In the genomic region with DNA sequence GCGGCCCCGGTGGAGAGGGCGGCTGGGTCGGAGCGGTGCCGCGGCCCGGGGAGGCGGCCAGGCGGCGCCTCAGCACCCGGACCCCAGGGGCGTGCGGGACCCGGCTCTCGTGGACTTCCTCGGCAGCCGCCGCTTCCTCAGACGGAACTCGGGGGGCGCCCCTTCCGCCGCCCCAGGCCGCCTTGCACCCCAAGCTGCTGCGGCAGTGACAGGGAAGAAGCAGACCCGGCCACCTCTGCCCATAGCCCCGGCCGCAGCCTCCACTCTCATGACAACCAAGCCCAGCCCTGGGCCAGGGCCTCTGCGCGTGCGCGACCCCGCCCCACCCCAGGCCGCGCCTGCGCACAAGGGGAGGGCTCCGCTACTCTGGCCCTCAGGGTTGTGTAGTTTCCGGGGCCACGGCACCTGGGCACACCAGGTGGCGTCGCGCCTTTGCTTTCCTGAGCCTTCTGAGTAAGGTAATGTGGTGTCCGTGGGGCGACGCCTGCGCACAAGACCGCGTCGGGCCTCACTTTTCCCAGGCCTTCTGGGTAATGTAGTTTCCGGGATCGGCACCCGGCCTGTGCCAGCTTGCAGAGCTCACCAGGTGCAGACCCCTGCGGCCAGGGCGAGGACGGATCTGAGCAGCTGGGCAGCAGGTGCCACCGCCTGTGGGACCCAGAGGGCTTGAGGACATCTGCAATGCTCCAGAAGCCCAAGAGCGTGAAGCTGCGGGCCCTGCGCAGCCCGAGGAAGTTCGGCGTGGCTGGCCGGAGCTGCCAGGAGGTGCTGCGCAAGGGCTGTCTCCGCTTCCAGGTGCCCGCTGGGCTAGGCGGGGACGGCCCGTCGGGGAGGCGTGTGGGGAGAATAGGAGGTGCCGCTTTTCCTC, we compare ENCODE assay signal across 1 cellular context.
TF ChIP-seq lines count a peak whose summit lies in the region.

A gene (minus strand): TSS at position 289 of the 868 bp plus-strand sequence. CDS start 4,804 bp downstream, outside the sequence.
A gene with protein sequence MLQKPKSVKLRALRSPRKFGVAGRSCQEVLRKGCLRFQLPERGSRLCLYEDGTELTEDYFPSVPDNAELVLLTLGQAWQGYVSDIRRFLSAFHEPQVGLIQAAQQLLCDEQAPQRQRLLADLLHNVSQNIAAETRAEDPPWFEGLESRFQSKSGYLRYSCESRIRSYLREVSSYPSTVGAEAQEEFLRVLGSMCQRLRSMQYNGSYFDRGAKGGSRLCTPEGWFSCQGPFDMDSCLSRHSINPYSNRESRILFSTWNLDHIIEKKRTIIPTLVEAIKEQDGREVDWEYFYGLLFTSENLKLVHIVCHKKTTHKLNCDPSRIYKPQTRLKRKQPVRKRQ (plus strand): TSS at position 554 of the 868 bp plus-strand sequence. CDS start 128 bp downstream, at position 682.

TF ChIP-seq in HepG2, 621 proteins besides CTCF, POLR2A, EP300 and RAD21 (continued from another document and continues in another):
- TF ChIP-seq, protein P1, sequence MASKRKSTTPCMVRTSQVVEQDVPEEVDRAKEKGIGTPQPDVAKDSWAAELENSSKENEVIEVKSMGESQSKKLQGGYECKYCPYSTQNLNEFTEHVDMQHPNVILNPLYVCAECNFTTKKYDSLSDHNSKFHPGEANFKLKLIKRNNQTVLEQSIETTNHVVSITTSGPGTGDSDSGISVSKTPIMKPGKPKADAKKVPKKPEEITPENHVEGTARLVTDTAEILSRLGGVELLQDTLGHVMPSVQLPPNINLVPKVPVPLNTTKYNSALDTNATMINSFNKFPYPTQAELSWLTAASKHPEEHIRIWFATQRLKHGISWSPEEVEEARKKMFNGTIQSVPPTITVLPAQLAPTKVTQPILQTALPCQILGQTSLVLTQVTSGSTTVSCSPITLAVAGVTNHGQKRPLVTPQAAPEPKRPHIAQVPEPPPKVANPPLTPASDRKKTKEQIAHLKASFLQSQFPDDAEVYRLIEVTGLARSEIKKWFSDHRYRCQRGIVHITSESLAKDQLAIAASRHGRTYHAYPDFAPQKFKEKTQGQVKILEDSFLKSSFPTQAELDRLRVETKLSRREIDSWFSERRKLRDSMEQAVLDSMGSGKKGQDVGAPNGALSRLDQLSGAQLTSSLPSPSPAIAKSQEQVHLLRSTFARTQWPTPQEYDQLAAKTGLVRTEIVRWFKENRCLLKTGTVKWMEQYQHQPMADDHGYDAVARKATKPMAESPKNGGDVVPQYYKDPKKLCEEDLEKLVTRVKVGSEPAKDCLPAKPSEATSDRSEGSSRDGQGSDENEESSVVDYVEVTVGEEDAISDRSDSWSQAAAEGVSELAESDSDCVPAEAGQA (IDR thresholded peaks at IDR 0.05; ENCODE audit: low read depth), result peak; percentile 64
- TF ChIP-seq, protein P1 (CRISPR knock-in tag; IDR thresholded peaks at IDR 0.05; ENCODE audit: borderline replicate concordance), result peak; percentile 34; the same call in 1 of the 2 replicates
- TF ChIP-seq ZNF607 (CRISPR knock-in tag; IDR thresholded peaks at IDR 0.05; ENCODE audit: borderline replicate concordance) (no peak; the same call in 1 of the 2 replicates), ZNF3 (CRISPR knock-in tag; IDR thresholded peaks at IDR 0.05) (no peak), FOXM1 (CRISPR knock-in tag; IDR thresholded peaks at IDR 0.05) (no peak), MED8 (CRISPR knock-in tag; IDR thresholded peaks at IDR 0.05; ENCODE audit: insufficient replicate concordance) (no peak), ZNF781 (CRISPR knock-in tag; IDR thresholded peaks at IDR 0.05; ENCODE audit: borderline replicate concordance, not compliant biosample characterization) (no peak), ZNF737 (CRISPR knock-in tag; IDR thresholded peaks at IDR 0.05; ENCODE audit: borderline replicate concordance) (no peak), SALL1 (CRISPR knock-in tag; IDR thresholded peaks at IDR 0.05) (peak; percentile 78), NBN (conservative IDR thresholded peaks at IDR 0.05) (no peak), MAF1 (CRISPR knock-in tag; IDR thresholded peaks at IDR 0.05; ENCODE audit: borderline replicate concordance) (no peak), NKX3-1 (CRISPR knock-in tag; IDR thresholded peaks at IDR 0.05) (no peak), ZNF510 (CRISPR knock-in tag; IDR thresholded peaks at IDR 0.05; ENCODE audit: low read depth) (no peak), NR1H2 (CRISPR knock-in tag; IDR thresholded peaks at IDR 0.05; ENCODE audit: borderline replicate concordance, low read depth) (no peak), MAZ (IDR thresholded peaks at IDR 0.05; ENCODE audit: borderline replicate concordance, low read depth, low read length) (peak; percentile 43; the same call in 1 of the 2 replicates), MAZ (CRISPR knock-in tag; IDR thresholded peaks at IDR 0.05; ENCODE audit: low read depth) (peak; percentile 78), HES4 (CRISPR knock-in tag; IDR thresholded peaks at IDR 0.05; ENCODE audit: borderline replicate concordance) (no peak), TAF1 (CRISPR knock-in tag; IDR thresholded peaks at IDR 0.05) (peak; percentile 74; the same call in 1 of the 2 replicates), ZNF713 (CRISPR knock-in tag; IDR thresholded peaks at IDR 0.05) (0 out of 2 replicates have a peak, but pooled peaks have one; percentile 75), RBM39 (IDR thresholded peaks at IDR 0.05; ENCODE audit: low read depth, low read length, poor library complexity, severe bottlenecking) (no peak)
- TF ChIP-seq, protein P2, sequence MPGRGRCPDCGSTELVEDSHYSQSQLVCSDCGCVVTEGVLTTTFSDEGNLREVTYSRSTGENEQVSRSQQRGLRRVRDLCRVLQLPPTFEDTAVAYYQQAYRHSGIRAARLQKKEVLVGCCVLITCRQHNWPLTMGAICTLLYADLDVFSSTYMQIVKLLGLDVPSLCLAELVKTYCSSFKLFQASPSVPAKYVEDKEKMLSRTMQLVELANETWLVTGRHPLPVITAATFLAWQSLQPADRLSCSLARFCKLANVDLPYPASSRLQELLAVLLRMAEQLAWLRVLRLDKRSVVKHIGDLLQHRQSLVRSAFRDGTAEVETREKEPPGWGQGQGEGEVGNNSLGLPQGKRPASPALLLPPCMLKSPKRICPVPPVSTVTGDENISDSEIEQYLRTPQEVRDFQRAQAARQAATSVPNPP (CRISPR knock-in tag; IDR thresholded peaks at IDR 0.05), result no peak
- TF ChIP-seq, protein P3, sequence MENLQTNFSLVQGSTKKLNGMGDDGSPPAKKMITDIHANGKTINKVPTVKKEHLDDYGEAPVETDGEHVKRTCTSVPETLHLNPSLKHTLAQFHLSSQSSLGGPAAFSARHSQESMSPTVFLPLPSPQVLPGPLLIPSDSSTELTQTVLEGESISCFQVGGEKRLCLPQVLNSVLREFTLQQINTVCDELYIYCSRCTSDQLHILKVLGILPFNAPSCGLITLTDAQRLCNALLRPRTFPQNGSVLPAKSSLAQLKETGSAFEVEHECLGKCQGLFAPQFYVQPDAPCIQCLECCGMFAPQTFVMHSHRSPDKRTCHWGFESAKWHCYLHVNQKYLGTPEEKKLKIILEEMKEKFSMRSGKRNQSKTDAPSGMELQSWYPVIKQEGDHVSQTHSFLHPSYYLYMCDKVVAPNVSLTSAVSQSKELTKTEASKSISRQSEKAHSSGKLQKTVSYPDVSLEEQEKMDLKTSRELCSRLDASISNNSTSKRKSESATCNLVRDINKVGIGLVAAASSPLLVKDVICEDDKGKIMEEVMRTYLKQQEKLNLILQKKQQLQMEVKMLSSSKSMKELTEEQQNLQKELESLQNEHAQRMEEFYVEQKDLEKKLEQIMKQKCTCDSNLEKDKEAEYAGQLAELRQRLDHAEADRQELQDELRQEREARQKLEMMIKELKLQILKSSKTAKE (CRISPR knock-in tag; IDR thresholded peaks at IDR 0.05; ENCODE audit: borderline replicate concordance), result no peak
- TF ChIP-seq, protein P4, sequence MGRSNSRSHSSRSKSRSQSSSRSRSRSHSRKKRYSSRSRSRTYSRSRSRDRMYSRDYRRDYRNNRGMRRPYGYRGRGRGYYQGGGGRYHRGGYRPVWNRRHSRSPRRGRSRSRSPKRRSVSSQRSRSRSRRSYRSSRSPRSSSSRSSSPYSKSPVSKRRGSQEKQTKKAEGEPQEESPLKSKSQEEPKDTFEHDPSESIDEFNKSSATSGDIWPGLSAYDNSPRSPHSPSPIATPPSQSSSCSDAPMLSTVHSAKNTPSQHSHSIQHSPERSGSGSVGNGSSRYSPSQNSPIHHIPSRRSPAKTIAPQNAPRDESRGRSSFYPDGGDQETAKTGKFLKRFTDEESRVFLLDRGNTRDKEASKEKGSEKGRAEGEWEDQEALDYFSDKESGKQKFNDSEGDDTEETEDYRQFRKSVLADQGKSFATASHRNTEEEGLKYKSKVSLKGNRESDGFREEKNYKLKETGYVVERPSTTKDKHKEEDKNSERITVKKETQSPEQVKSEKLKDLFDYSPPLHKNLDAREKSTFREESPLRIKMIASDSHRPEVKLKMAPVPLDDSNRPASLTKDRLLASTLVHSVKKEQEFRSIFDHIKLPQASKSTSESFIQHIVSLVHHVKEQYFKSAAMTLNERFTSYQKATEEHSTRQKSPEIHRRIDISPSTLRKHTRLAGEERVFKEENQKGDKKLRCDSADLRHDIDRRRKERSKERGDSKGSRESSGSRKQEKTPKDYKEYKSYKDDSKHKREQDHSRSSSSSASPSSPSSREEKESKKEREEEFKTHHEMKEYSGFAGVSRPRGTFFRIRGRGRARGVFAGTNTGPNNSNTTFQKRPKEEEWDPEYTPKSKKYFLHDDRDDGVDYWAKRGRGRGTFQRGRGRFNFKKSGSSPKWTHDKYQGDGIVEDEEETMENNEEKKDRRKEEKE (IDR thresholded peaks at IDR 0.05), result no peak
- TF ChIP-seq, protein P5, sequence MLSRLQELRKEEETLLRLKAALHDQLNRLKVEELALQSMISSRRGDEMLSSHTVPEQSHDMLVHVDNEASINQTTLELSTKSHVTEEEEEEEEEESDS (CRISPR knock-in tag; IDR thresholded peaks at IDR 0.05; ENCODE audit: borderline replicate concordance), result no peak
- TF ChIP-seq, protein P6, sequence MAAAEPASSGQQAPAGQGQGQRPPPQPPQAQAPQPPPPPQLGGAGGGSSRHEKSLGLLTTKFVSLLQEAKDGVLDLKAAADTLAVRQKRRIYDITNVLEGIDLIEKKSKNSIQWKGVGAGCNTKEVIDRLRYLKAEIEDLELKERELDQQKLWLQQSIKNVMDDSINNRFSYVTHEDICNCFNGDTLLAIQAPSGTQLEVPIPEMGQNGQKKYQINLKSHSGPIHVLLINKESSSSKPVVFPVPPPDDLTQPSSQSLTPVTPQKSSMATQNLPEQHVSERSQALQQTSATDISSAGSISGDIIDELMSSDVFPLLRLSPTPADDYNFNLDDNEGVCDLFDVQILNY (CRISPR knock-in tag; conservative IDR thresholded peaks at IDR 0.05), result no peak
- TF ChIP-seq, protein P7, sequence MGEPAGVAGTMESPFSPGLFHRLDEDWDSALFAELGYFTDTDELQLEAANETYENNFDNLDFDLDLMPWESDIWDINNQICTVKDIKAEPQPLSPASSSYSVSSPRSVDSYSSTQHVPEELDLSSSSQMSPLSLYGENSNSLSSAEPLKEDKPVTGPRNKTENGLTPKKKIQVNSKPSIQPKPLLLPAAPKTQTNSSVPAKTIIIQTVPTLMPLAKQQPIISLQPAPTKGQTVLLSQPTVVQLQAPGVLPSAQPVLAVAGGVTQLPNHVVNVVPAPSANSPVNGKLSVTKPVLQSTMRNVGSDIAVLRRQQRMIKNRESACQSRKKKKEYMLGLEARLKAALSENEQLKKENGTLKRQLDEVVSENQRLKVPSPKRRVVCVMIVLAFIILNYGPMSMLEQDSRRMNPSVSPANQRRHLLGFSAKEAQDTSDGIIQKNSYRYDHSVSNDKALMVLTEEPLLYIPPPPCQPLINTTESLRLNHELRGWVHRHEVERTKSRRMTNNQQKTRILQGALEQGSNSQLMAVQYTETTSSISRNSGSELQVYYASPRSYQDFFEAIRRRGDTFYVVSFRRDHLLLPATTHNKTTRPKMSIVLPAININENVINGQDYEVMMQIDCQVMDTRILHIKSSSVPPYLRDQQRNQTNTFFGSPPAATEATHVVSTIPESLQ (CRISPR knock-in tag; conservative IDR thresholded peaks at IDR 0.05), result no peak
- TF ChIP-seq, protein P8, sequence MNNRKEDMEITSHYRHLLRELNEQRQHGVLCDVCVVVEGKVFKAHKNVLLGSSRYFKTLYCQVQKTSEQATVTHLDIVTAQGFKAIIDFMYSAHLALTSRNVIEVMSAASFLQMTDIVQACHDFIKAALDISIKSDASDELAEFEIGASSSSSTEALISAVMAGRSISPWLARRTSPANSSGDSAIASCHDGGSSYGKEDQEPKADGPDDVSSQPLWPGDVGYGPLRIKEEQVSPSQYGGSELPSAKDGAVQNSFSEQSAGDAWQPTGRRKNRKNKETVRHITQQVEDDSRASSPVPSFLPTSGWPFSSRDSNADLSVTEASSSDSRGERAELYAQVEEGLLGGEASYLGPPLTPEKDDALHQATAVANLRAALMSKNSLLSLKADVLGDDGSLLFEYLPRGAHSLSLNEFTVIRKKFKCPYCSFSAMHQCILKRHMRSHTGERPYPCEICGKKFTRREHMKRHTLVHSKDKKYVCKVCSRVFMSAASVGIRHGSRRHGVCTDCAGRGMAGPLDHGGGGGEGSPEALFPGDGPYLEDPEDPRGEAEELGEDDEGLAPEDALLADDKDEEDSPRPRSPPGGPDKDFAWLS (CRISPR knock-in tag; IDR thresholded peaks at IDR 0.05; ENCODE audit: borderline replicate concordance), result no peak
- TF ChIP-seq, protein P9, sequence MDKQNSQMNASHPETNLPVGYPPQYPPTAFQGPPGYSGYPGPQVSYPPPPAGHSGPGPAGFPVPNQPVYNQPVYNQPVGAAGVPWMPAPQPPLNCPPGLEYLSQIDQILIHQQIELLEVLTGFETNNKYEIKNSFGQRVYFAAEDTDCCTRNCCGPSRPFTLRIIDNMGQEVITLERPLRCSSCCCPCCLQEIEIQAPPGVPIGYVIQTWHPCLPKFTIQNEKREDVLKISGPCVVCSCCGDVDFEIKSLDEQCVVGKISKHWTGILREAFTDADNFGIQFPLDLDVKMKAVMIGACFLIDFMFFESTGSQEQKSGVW (CRISPR knock-in tag; IDR thresholded peaks at IDR 0.05; ENCODE audit: borderline replicate concordance), result no peak
